14 cellular contexts compared by ENCODE assay signal in the genomic region with DNA sequence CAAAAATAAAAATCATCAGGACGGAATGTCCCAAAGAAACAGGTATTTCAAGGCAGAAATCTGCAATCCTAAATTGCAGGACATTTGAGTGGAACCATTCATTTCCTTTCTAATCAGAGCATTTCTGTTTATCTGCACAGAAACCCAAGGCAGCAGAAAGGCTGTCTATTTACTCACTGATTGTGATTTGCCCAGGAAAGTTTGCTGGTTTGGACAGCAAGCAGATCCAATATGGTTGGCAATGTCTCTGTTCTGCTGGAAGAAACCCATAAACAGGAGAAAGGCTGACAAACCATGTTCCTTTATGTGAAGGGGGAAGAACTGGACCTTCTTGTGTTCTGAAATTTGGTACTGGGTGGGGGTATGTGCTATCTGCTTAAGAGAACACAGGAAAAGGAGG.
"Had no signal": no experiment of that assay in that cellular context is flagged by ENCODE, and none has a peak within 500 bp of the region (broad histone marks: within the 10 kb centered on the region; RNA-seq: fewer than 3 reads in every experiment).

No MANE protein-coding gene starts in this region.

- DNase-seq: activated CD4-positive, alpha-beta memory T cell treated with anti-CD3 and anti-CD28 coated beads, Interleukin-2, amount 10 ng/mL, durations not matched to agents 7 days and 5 days; activated CD4-positive, alpha-beta T cell treated with anti-CD3 and anti-CD28 coated beads for 4 hours; activated gamma-delta T cell treated with Interleukin-2 at 50 U/mL for 16 hours; activated T-cell treated with anti-CD3 and anti-CD28 coated beads, Interleukin-2, amount 50 U/mL, for 4 hours; erythroblast; heart right ventricle; nucleus accumbens; posterior cingulate gyrus; retina; thyroid gland; WERI-Rb-1 had no signal

- H3K9me3 ChIP-seq: gastroesophageal sphincter, heart right ventricle, thyroid gland had no signal

- H3K4me3 ChIP-seq: gastroesophageal sphincter, heart right ventricle, thyroid gland had no signal

- ATAC-seq: activated T-cell treated with anti-CD3 and anti-CD28 coated beads, Interleukin-2, amount 50 U/mL, for 4 hours; gastroesophageal sphincter; heart right ventricle; stimulated activated memory B cell treated with anti-CD40 and anti-IgM and Interleukin-4, amounts not matched to agents 10 μg/mL and 1 μg/mL and 100 μg/mL, for 72 hours had no signal

- H3K9me3 Mint-ChIP-seq: activated CD4-positive, alpha-beta memory T cell treated with anti-CD3 and anti-CD28 coated beads, Interleukin-2, amount 10 ng/mL, durations not matched to agents 7 days and 5 days; activated T-cell treated with anti-CD3 and anti-CD28 coated beads, Interleukin-2, amount 50 U/mL, for 4 hours; stimulated activated memory B cell treated with anti-CD40 and anti-IgM and Interleukin-4, amounts not matched to agents 10 μg/mL and 1 μg/mL and 100 μg/mL, for 72 hours; T-helper 1 cell treated with Interleukin-12 subunit alpha and Interleukin-12 subunit beta and Interleukin-4 antibody, amounts not matched to agents 30 μg/mL and 1 μg/mL, for 36 hours had no signal

- H3K4me3 Mint-ChIP-seq: activated CD4-positive, alpha-beta memory T cell treated with anti-CD3 and anti-CD28 coated beads, Interleukin-2, amount 10 ng/mL, durations not matched to agents 7 days and 5 days; activated T-cell treated with anti-CD3 and anti-CD28 coated beads, Interleukin-2, amount 50 U/mL, for 4 hours; stimulated activated memory B cell treated with anti-CD40 and anti-IgM and Interleukin-4, amounts not matched to agents 10 μg/mL and 1 μg/mL and 100 μg/mL, for 72 hours; T-helper 1 cell treated with Interleukin-12 subunit alpha and Interleukin-12 subunit beta and Interleukin-4 antibody, amounts not matched to agents 30 μg/mL and 1 μg/mL, for 36 hours had no signal

- H3K27ac Mint-ChIP-seq: activated CD4-positive, alpha-beta memory T cell treated with anti-CD3 and anti-CD28 coated beads, Interleukin-2, amount 10 ng/mL, durations not matched to agents 7 days and 5 days; stimulated activated memory B cell treated with anti-CD40 and anti-IgM and Interleukin-4, amounts not matched to agents 10 μg/mL and 1 μg/mL and 100 μg/mL, for 72 hours; T-helper 1 cell treated with Interleukin-12 subunit alpha and Interleukin-12 subunit beta and Interleukin-4 antibody, amounts not matched to agents 30 μg/mL and 1 μg/mL, for 36 hours had no signal

- H3K27ac ChIP-seq: gastroesophageal sphincter, heart right ventricle, thyroid gland, WERI-Rb-1 had no signal

- H3K4me1 Mint-ChIP-seq: activated CD4-positive, alpha-beta memory T cell treated with anti-CD3 and anti-CD28 coated beads, Interleukin-2, amount 10 ng/mL, durations not matched to agents 7 days and 5 days; stimulated activated memory B cell treated with anti-CD40 and anti-IgM and Interleukin-4, amounts not matched to agents 10 μg/mL and 1 μg/mL and 100 μg/mL, for 72 hours had no signal

- H3K4me1 ChIP-seq: gastroesophageal sphincter, heart right ventricle, thyroid gland had no signal

- H3K27me3 ChIP-seq: gastroesophageal sphincter, thyroid gland had no signal

- H3K36me3 ChIP-seq: gastroesophageal sphincter, thyroid gland, WERI-Rb-1 had no signal

- H3K27me3 Mint-ChIP-seq: activated CD4-positive, alpha-beta memory T cell treated with anti-CD3 and anti-CD28 coated beads, Interleukin-2, amount 10 ng/mL, durations not matched to agents 7 days and 5 days; stimulated activated memory B cell treated with anti-CD40 and anti-IgM and Interleukin-4, amounts not matched to agents 10 μg/mL and 1 μg/mL and 100 μg/mL, for 72 hours had no signal
